In genomic region chr6:9412951-9413559, GRCh38 we compare ENCODE assay signal across 8 cellular contexts.
DNase-seq lines count a peak whose midpoint lies in the region; ATAC-seq and TF ChIP-seq lines count a peak whose summit lies in the region.

No MANE protein-coding gene starts in this region.

- no peaks in the 10 kb centered on the region for H3K4me1 Mint-ChIP-seq in activated CD4-positive, alpha-beta T cell treated with anti-CD3 and anti-CD28 coated beads for 36 hours

- no peaks in the 10 kb centered on the region for H3K36me3 Mint-ChIP-seq in activated CD4-positive, alpha-beta T cell treated with anti-CD3 and anti-CD28 coated beads for 36 hours (ENCODE audit: low read depth)

- POLR2A ChIA-PET in activated CD4-positive, alpha-beta T cell treated with anti-CD3 and anti-CD28 coated beads for 36 hours (lab: Charles Lee) = no interaction called here

- no peaks in the 10 kb centered on the region for H3K4me1 ChIP-seq in smooth muscle cell (ENCODE audit: low read depth)
- H3K4me1 ChIP-seq in prostate gland (replicated peaks) = no peaks in the 10 kb centered on the region

- TF ChIP-seq POLR2A in prostate gland (IDR thresholded peaks at IDR 0.05) = no peak

- no peak overlapping the region for H3K4me2 ChIP-seq in smooth muscle cell

- CTCF ChIA-PET in activated CD4-positive, alpha-beta T cell treated with anti-CD3 and anti-CD28 coated beads for 36 hours (lab: Charles Lee) = interaction anchor here (0.7 to 1.1 kb wide), 3 partner anchors 107 to 430 kb away, joined by 3 to 4 read pairs (median 3); no protein-coding TSS in a partner anchor

- H3K27me3 ChIP-seq in smooth muscle cell (ENCODE audit: low read depth) (no peaks in the 10 kb centered on the region), prostate gland (replicated peaks; ENCODE audit: insufficient read depth) (no peaks in the 10 kb centered on the region)

- H3K4me3 ChIP-seq in epithelial cell of esophagus (ENCODE audit: low read length) (no peak overlapping the region), smooth muscle cell (no peak overlapping the region), prostate gland (no peak overlapping the region)

- DNase-seq in activated CD4-positive, alpha-beta T cell treated with anti-CD3 and anti-CD28 coated beads for 36 hours = peak; percentile 59
- no peak for DNase-seq in activated CD4-positive, alpha-beta T cell treated with anti-CD3 and anti-CD28 coated beads for 4 hours
- DNase-seq in NCI-H82 treated with DMSO at 0.1 percent for 48 hours (lab: John Stamatoyannopoulos, UW; ENCODE audit: unreplicated experiment) (peak; percentile 71), epithelial cell of esophagus (ENCODE audit: low read depth) (peak; percentile 60), smooth muscle cell (lab: John Stamatoyannopoulos, UW; ENCODE audit: unreplicated experiment) (no peak), prostate gland (ENCODE audit: low spot score) (no peak), T1000 (lab: John Stamatoyannopoulos, UW) (no peak)

- peaks cover 3% of the 10 kb centered on the region for H3K27me3 Mint-ChIP-seq in activated CD4-positive, alpha-beta T cell treated with anti-CD3 and anti-CD28 coated beads for 36 hours

- peak; percentile 64 for TF ChIP-seq CTCF in epithelial cell of esophagus (IDR thresholded peaks at IDR 0.05; ENCODE audit: insufficient read depth, low read depth, low read length, missing control alignments)
- TF ChIP-seq CTCF in smooth muscle cell (IDR thresholded peaks at IDR 0.05; ENCODE audit: borderline replicate concordance, insufficient read depth, poor library complexity, severe bottlenecking) = peak; percentile 42
- peak in 2 of 4 experiments; percentile 11 to 14 for TF ChIP-seq CTCF in prostate gland (IDR thresholded peaks at IDR 0.05)

- H3K36me3 ChIP-seq in smooth muscle cell (ENCODE audit: low read depth) (no peaks in the 10 kb centered on the region), prostate gland (no peaks in the 10 kb centered on the region)

- WGBS in smooth muscle cell (ENCODE audit: low lambda C conversion rate) = 17% methylated on average over 5 of the region's 5 CpGs
- 51% methylated on average over 5 of the region's 5 CpGs for WGBS in prostate gland

- H2AFZ ChIP-seq in smooth muscle cell (ENCODE audit: low read depth) = no peak overlapping the region

- no peaks in the 10 kb centered on the region for H3K9me3 ChIP-seq in smooth muscle cell (replicated peaks; ENCODE audit: low read depth)
- no peaks in the 10 kb centered on the region for H3K9me3 ChIP-seq in prostate gland

- no peaks in the 10 kb centered on the region for H3K9me3 Mint-ChIP-seq in activated CD4-positive, alpha-beta T cell treated with anti-CD3 and anti-CD28 coated beads for 36 hours (ENCODE audit: low read depth)

- no peaks in the 10 kb centered on the region for H3F3A ChIP-seq in smooth muscle cell (ENCODE audit: low read depth)

- peak; percentile 66 for ATAC-seq in activated CD4-positive, alpha-beta T cell treated with anti-CD3 and anti-CD28 coated beads for 36 hours
- peak; percentile 86 for ATAC-seq in HG02973 (IDR thresholded peaks at IDR 0.05; ENCODE audit: unreplicated experiment)

- H3K9ac ChIP-seq in smooth muscle cell (ENCODE audit: low read depth) = no peak overlapping the region

- H3K27ac ChIP-seq in smooth muscle cell (ENCODE audit: low read depth) (no peak overlapping the region), prostate gland (no peak overlapping the region)

- no peaks in the 10 kb centered on the region for H3K79me2 ChIP-seq in smooth muscle cell (ENCODE audit: low read depth)

- H3K27ac Mint-ChIP-seq in activated CD4-positive, alpha-beta T cell treated with anti-CD3 and anti-CD28 coated beads for 36 hours = no peak overlapping the region

- intact Hi-C loops in activated CD4-positive, alpha-beta T cell treated with anti-CD3 and anti-CD28 coated beads for 36 hours (cut with DNase I, micrococcal nuclease) = loop anchor here (1.0 to 10.0 kb wide), 3 partner anchors 163 to 1278 kb away; no protein-coding TSS in a partner anchor
- intact Hi-C loops in prostate gland (cut with DNase I) = no loop called here

- no peak overlapping the region for H3K4me3 Mint-ChIP-seq in activated CD4-positive, alpha-beta T cell treated with anti-CD3 and anti-CD28 coated beads for 36 hours

- no peaks in the 10 kb centered on the region for H4K20me1 ChIP-seq in smooth muscle cell (ENCODE audit: low read depth)

Comparison
In these comparisons a context has a peak if more than half of its experiments do, and no peak if none do; other contexts are left out.
1. DNase-seq: peak in activated CD4-positive, alpha-beta T cell treated with anti-CD3 and anti-CD28 coated beads for 36 hours (single experiment), NCI-H82 treated with DMSO at 0.1 percent for 48 hours (single experiment) and epithelial cell of esophagus (single experiment); none in activated CD4-positive, alpha-beta T cell treated with anti-CD3 and anti-CD28 coated beads for 4 hours (0 of 2), smooth muscle cell (single experiment), prostate gland (single experiment) and T1000 (single experiment).